In the genomic region with DNA sequence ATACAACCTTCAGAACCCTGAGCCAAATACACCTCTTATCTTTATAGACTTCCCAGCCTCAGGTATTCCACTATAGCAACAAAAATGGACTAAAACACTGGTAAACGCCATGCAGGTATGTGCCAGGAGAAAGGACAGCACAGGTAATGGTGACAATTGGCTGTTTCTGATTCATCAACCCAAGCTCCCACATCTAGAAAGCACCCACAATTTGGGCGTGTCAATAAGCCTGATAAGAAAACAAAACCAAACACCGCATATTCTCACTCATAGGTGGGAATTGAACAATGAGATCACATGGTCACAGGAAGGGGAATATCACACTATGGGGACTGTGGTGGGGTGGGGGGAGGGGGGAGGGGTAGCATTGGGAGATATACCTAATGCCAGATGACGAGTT, we compare ENCODE assay signal across 8 cellular contexts.
DNase-seq lines count a peak whose midpoint lies in the region; ATAC-seq and TF ChIP-seq lines count a peak whose summit lies in the region.
"Not testable (repeated sequence)": the region's sequence is repeated elsewhere in the genome, so short reads cannot be mapped to it uniquely, and the experiment has no call there.

No MANE protein-coding gene starts in this region.

- H3K27me3 Mint-ChIP-seq in CD8-positive, alpha-beta T cell (ENCODE audit: low read depth); activated CD8-positive, alpha-beta T cell treated with anti-CD3 and anti-CD28 coated beads for 36 hours; activated T-cell treated with anti-CD3 and anti-CD28 coated beads, Interleukin-2, amount 50 U/mL, for 72 hours (ENCODE audit: low read depth); natural killer cell (ENCODE audit: low read depth in 2 of 2); stimulated activated naive CD8-positive, alpha-beta T cell treated with anti-CD3 and anti-CD28 coated beads, Interleukin-15, Interleukin-2, amounts not matched to agents 100 ng/mL and 50 ng/mL, for 24 hours: not testable (repeated sequence)
- peaks cover 0 to 12% of the 10 kb centered on the region in 2 donors for H3K27me3 Mint-ChIP-seq in effector memory CD8-positive, alpha-beta T cell

- not testable (repeated sequence) for H3K27ac Mint-ChIP-seq in CD8-positive, alpha-beta T cell; activated CD8-positive, alpha-beta T cell treated with anti-CD3 and anti-CD28 coated beads for 36 hours; effector memory CD8-positive, alpha-beta T cell
- peak overlapping the region; percentile 20 for H3K27ac Mint-ChIP-seq in activated T-cell treated with anti-CD3 and anti-CD28 coated beads, Interleukin-2, amount 50 U/mL, for 72 hours
- peak overlapping the region; percentile 14 to 92 for H3K27ac Mint-ChIP-seq in activated naive CD4-positive, alpha-beta T cell treated with anti-CD3 and anti-CD28 coated beads, Interleukin-2, amount 50 U/mL, for 72 hours
- peak overlapping the region in 1 of 2 donors; percentile 52 for H3K27ac Mint-ChIP-seq in natural killer cell
- peak overlapping the region; percentile 36 for H3K27ac Mint-ChIP-seq in stimulated activated naive CD8-positive, alpha-beta T cell treated with anti-CD3 and anti-CD28 coated beads, Interleukin-15, Interleukin-2, amounts not matched to agents 100 ng/mL and 50 ng/mL, for 24 hours

- intact Hi-C loops in CD8-positive, alpha-beta T cell (cut with DNase I, micrococcal nuclease); activated CD8-positive, alpha-beta T cell treated with anti-CD3 and anti-CD28 coated beads for 36 hours (cut with micrococcal nuclease); natural killer cell (cut with micrococcal nuclease): not testable (repeated sequence)

- H3K9me3 Mint-ChIP-seq in CD8-positive, alpha-beta T cell; activated CD8-positive, alpha-beta T cell treated with anti-CD3 and anti-CD28 coated beads for 36 hours; activated T-cell treated with anti-CD3 and anti-CD28 coated beads, Interleukin-2, amount 50 U/mL, for 72 hours; activated naive CD4-positive, alpha-beta T cell treated with anti-CD3 and anti-CD28 coated beads, Interleukin-2, amount 50 U/mL, for 72 hours; effector memory CD8-positive, alpha-beta T cell; natural killer cell; stimulated activated naive CD8-positive, alpha-beta T cell treated with anti-CD3 and anti-CD28 coated beads, Interleukin-15, Interleukin-2, amounts not matched to agents 100 ng/mL and 50 ng/mL, for 24 hours: not testable (repeated sequence)

- H3K4me1 Mint-ChIP-seq in CD8-positive, alpha-beta T cell (ENCODE audit: low read depth); activated CD8-positive, alpha-beta T cell treated with anti-CD3 and anti-CD28 coated beads for 36 hours (ENCODE audit: low read depth): not testable (repeated sequence)
- H3K4me1 Mint-ChIP-seq in activated T-cell treated with anti-CD3 and anti-CD28 coated beads, Interleukin-2, amount 50 U/mL, for 72 hours (ENCODE audit: low read depth), result peaks cover 22% of the 10 kb centered on the region
- peaks cover 9 to 10% of the 10 kb centered on the region in 2 donors for H3K4me1 Mint-ChIP-seq in effector memory CD8-positive, alpha-beta T cell (ENCODE audit: low read depth in 2 of 2)
- peaks cover 19 to 20% of the 10 kb centered on the region in 2 donors for H3K4me1 Mint-ChIP-seq in natural killer cell
- H3K4me1 Mint-ChIP-seq in stimulated activated naive CD8-positive, alpha-beta T cell treated with anti-CD3 and anti-CD28 coated beads, Interleukin-15, Interleukin-2, amounts not matched to agents 100 ng/mL and 50 ng/mL, for 24 hours (ENCODE audit: low read depth), result peaks cover 18% of the 10 kb centered on the region

- not testable (repeated sequence) for H3K4me3 Mint-ChIP-seq in CD8-positive, alpha-beta T cell; activated CD8-positive, alpha-beta T cell treated with anti-CD3 and anti-CD28 coated beads for 36 hours; stimulated activated naive CD8-positive, alpha-beta T cell treated with anti-CD3 and anti-CD28 coated beads, Interleukin-15, Interleukin-2, amounts not matched to agents 100 ng/mL and 50 ng/mL, for 24 hours
- peak overlapping the region in 1 of 2 donors; percentile 2 for H3K4me3 Mint-ChIP-seq in activated T-cell treated with anti-CD3 and anti-CD28 coated beads, Interleukin-2, amount 50 U/mL, for 72 hours
- H3K4me3 Mint-ChIP-seq in effector memory CD8-positive, alpha-beta T cell, result peak overlapping the region in 1 of 2 donors; percentile 19
- H3K4me3 Mint-ChIP-seq in natural killer cell, result peak overlapping the region; percentile 66

- POLR2A ChIA-PET in CD8-positive, alpha-beta T cell (lab: Charles Lee); activated CD8-positive, alpha-beta T cell treated with anti-CD3 and anti-CD28 coated beads for 36 hours (lab: Charles Lee): not testable (repeated sequence)

- not testable (repeated sequence) for H3K27ac ChIP-seq in CD8-positive, alpha-beta T cell (ENCODE audit: low read depth, low read length)

- not testable (repeated sequence) for H3K4me3 ChIP-seq in CD8-positive, alpha-beta T cell (ENCODE audit: low read depth, low read length)

- peak; percentile 77 for ATAC-seq in CD8-positive, alpha-beta T cell
- ATAC-seq in activated CD8-positive, alpha-beta T cell treated with anti-CD3 and anti-CD28 coated beads for 36 hours, result peak; percentile 71
- peak; percentile 47 to 49 for ATAC-seq in activated T-cell treated with anti-CD3 and anti-CD28 coated beads, Interleukin-2, amount 50 U/mL, for 72 hours (replicated peaks in 1 of 2)
- peak; percentile 13 to 49 for ATAC-seq in activated naive CD4-positive, alpha-beta T cell treated with anti-CD3 and anti-CD28 coated beads, Interleukin-2, amount 50 U/mL, for 72 hours
- peak; percentile 72 for ATAC-seq in effector memory CD8-positive, alpha-beta T cell (replicated peaks)
- ATAC-seq in natural killer cell, result peak; percentile 58 to 89 (median 59)

- not testable (repeated sequence) for H3K27me3 ChIP-seq in CD8-positive, alpha-beta T cell (ENCODE audit: insufficient read depth, low read length)

- DNase-seq in CD8-positive, alpha-beta T cell; activated T-cell treated with anti-CD3 and anti-CD28 coated beads, Interleukin-2, amount 50 U/mL, for 72 hours; activated naive CD4-positive, alpha-beta T cell treated with anti-CD3 and anti-CD28 coated beads, Interleukin-2, amount 50 U/mL, for 72 hours (ENCODE audit: low spot score in 2 of 2); natural killer cell: not testable (repeated sequence)
- DNase-seq in SW480 (ENCODE audit: low spot score), result peak; percentile 50
- DNase-seq in activated CD8-positive, alpha-beta T cell treated with anti-CD3 and anti-CD28 coated beads for 36 hours, result peak; percentile 12
- peak in 1 of 3 experiments; percentile 17 for DNase-seq in effector memory CD8-positive, alpha-beta T cell

- not testable (repeated sequence) for H3K9me3 ChIP-seq in CD8-positive, alpha-beta T cell (ENCODE audit: low read length)

- H3K36me3 Mint-ChIP-seq in CD8-positive, alpha-beta T cell; activated CD8-positive, alpha-beta T cell treated with anti-CD3 and anti-CD28 coated beads for 36 hours (ENCODE audit: low read depth); activated T-cell treated with anti-CD3 and anti-CD28 coated beads, Interleukin-2, amount 50 U/mL, for 72 hours (ENCODE audit: insufficient read depth in 2 of 2); effector memory CD8-positive, alpha-beta T cell (ENCODE audit: insufficient read depth); natural killer cell; stimulated activated naive CD8-positive, alpha-beta T cell treated with anti-CD3 and anti-CD28 coated beads, Interleukin-15, Interleukin-2, amounts not matched to agents 100 ng/mL and 50 ng/mL, for 24 hours (ENCODE audit: low read depth): not testable (repeated sequence)
- peaks cover 0 to 14% of the 10 kb centered on the region in 2 donors for H3K36me3 Mint-ChIP-seq in activated naive CD4-positive, alpha-beta T cell treated with anti-CD3 and anti-CD28 coated beads, Interleukin-2, amount 50 U/mL, for 72 hours

- CTCF ChIA-PET in CD8-positive, alpha-beta T cell (lab: Charles Lee); activated CD8-positive, alpha-beta T cell treated with anti-CD3 and anti-CD28 coated beads for 36 hours (lab: Charles Lee): not testable (repeated sequence)

- TF ChIP-seq CTCF in CD8-positive, alpha-beta T cell (IDR thresholded peaks at IDR 0.05); activated CD8-positive, alpha-beta T cell treated with anti-CD3 and anti-CD28 coated beads for 36 hours (IDR thresholded peaks at IDR 0.05); natural killer cell (IDR thresholded peaks at IDR 0.05): not testable (repeated sequence)

- H3K4me1 ChIP-seq in CD8-positive, alpha-beta T cell (ENCODE audit: insufficient read depth, low read length), result not testable (repeated sequence)

- H3K36me3 ChIP-seq in CD8-positive, alpha-beta T cell (ENCODE audit: insufficient read depth, low read length), result not testable (repeated sequence)
